ENCODE assay signal across 9 cellular contexts in the genomic region with DNA sequence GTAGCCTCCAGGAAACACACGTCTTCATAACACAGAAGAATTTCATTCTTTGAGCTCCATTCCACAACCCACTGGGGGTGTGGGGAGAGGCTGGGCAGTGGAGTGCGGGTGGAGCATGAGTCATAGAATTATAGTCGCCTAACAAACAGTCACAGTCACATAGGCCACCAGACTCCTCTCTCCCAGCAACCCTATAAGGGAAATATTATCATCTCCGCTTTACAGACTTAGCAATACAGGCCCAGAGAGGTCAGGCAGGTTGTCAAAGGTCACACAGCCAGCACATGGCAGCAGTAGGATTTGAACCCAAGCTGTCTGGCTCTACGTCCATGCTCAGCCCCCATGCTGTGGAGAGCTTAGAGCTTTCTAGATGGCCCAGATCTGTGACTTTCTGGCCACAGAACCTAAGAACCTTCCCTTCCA. TPM values are rescaled to one million over a fixed set of nuclear protein-coding genes. Genes with fewer than 3 reads are reported as not detected.
DNase-seq lines count a peak whose midpoint lies in the region; ATAC-seq and TF ChIP-seq lines count a peak whose summit lies in the region.
"Had no signal": no experiment of that assay in that cellular context is flagged by ENCODE, and none has a peak within 500 bp of the region (broad histone marks: within the 10 kb centered on the region; RNA-seq: fewer than 3 reads in every experiment).

No MANE protein-coding gene starts in this region.

- no peak for DNase-seq in GM23338 (ENCODE audit: low spot score)
- DNase-seq in SK-N-MC (ENCODE audit: low read depth, low spot score) = no peak
- DNase-seq in right atrium auricular region (ENCODE audit: low spot score) = no peak
- no peak for DNase-seq in G401 (ENCODE audit: low spot score)
- DNase-seq in DMS 273 (lab: John Stamatoyannopoulos, UW; ENCODE audit: unreplicated experiment) = no peak
- DNase-seq: NCI-H1417 treated with DMSO at 0.1 percent for 48 hours had no signal

- no peaks in the 10 kb centered on the region for H3K36me3 Mint-ChIP-seq in GM23338 (ENCODE audit: low read depth)
- no peaks in the 10 kb centered on the region for H3K36me3 Mint-ChIP-seq in stimulated activated memory B cell treated with anti-CD40 and anti-IgM and Interleukin-4, amounts not matched to agents 10 μg/mL and 1 μg/mL and 100 μg/mL, for 72 hours

- no peak overlapping the region for H3K4me3 Mint-ChIP-seq in GM23338
- H3K4me3 Mint-ChIP-seq in stimulated activated memory B cell treated with anti-CD40 and anti-IgM and Interleukin-4, amounts not matched to agents 10 μg/mL and 1 μg/mL and 100 μg/mL, for 72 hours = no peak overlapping the region

- ATAC-seq in GM23338 (no peak), HG03095 (IDR thresholded peaks at IDR 0.05; ENCODE audit: unreplicated experiment) (no peak), GM18861 (IDR thresholded peaks at IDR 0.05; ENCODE audit: unreplicated experiment) (no peak)
- ATAC-seq in stimulated activated memory B cell treated with anti-CD40 and anti-IgM and Interleukin-4, amounts not matched to agents 10 μg/mL and 1 μg/mL and 100 μg/mL, for 72 hours = no peak

- no peak overlapping the region for H3K9ac ChIP-seq in SK-N-MC (ENCODE audit: insufficient read length)

- peaks cover 10% of the 10 kb centered on the region for H3F3A ChIP-seq in GM23338 (replicated peaks; ENCODE audit: low read depth)

- H3K79me2 ChIP-seq in GM23338 (replicated peaks; ENCODE audit: insufficient read depth) = no peaks in the 10 kb centered on the region

- H3K4me1 ChIP-seq in GM23338 (ENCODE audit: insufficient read depth) (peaks cover 37% of the 10 kb centered on the region), right atrium auricular region (peaks cover 0 to 15% of the 10 kb centered on the region in 2 donors)

- H3K27me3 ChIP-seq in GM23338 (ENCODE audit: insufficient read depth) (no peaks in the 10 kb centered on the region), right atrium auricular region (no peaks in the 10 kb centered on the region)

- peak overlapping the region; percentile 1; the same call in 1 of the 2 replicates for H3K4me2 ChIP-seq in GM23338

- H4K20me1 ChIP-seq in GM23338 (replicated peaks; ENCODE audit: insufficient read depth) = no peaks in the 10 kb centered on the region

- TF ChIP-seq CTCF in GM23338 (conservative IDR thresholded peaks at IDR 0.05; ENCODE audit: low read depth in 2 of 2) (no peak), right atrium auricular region (IDR thresholded peaks at IDR 0.05) (no peak)

- H3K27me3 Mint-ChIP-seq in GM23338 (ENCODE audit: insufficient read depth, low read depth, poor library complexity) = peaks cover 18% of the 10 kb centered on the region
- H3K27me3 Mint-ChIP-seq in stimulated activated memory B cell treated with anti-CD40 and anti-IgM and Interleukin-4, amounts not matched to agents 10 μg/mL and 1 μg/mL and 100 μg/mL, for 72 hours = no peaks in the 10 kb centered on the region

- in situ Hi-C loops in G401 (cut with HindIII; ENCODE audit: low sequenced_read_pairs) = no loop called here

- H3K27ac ChIP-seq in GM23338 (ENCODE audit: low read depth) = no peak overlapping the region
- no peak overlapping the region; the same call in 1 of the 2 replicates for H3K27ac ChIP-seq in SK-N-MC
- peak overlapping the region; percentile 32 to 48 for H3K27ac ChIP-seq in right atrium auricular region

- H3K9me3 Mint-ChIP-seq in GM23338 = peaks cover 6% of the 10 kb centered on the region; the same call in 1 of the 3 replicates
- no peaks in the 10 kb centered on the region for H3K9me3 Mint-ChIP-seq in stimulated activated memory B cell treated with anti-CD40 and anti-IgM and Interleukin-4, amounts not matched to agents 10 μg/mL and 1 μg/mL and 100 μg/mL, for 72 hours

- peak overlapping the region; percentile 94 for H2AFZ ChIP-seq in GM23338

- H3K36me3 ChIP-seq in GM23338 (ENCODE audit: insufficient read depth) = no peaks in the 10 kb centered on the region
- H3K36me3 ChIP-seq in SK-N-MC (ENCODE audit: insufficient read depth, low read length) = no peaks in the 10 kb centered on the region
- no peaks in the 10 kb centered on the region for H3K36me3 ChIP-seq in right atrium auricular region

- no peaks in the 10 kb centered on the region for H3K9me2 ChIP-seq in GM23338 (ENCODE audit: insufficient read depth)

- H3K9me3 ChIP-seq in SK-N-MC (ENCODE audit: low read depth, low read length) = no peaks in the 10 kb centered on the region
- H3K9me3 ChIP-seq in right atrium auricular region = no peaks in the 10 kb centered on the region

- peaks cover 25% of the 10 kb centered on the region for H3K4me1 Mint-ChIP-seq in GM23338
- H3K4me1 Mint-ChIP-seq in stimulated activated memory B cell treated with anti-CD40 and anti-IgM and Interleukin-4, amounts not matched to agents 10 μg/mL and 1 μg/mL and 100 μg/mL, for 72 hours = peaks cover 10% of the 10 kb centered on the region

- peak overlapping the region; percentile 64; the same call in 1 of the 2 replicates for H3K27ac Mint-ChIP-seq in GM23338
- peak overlapping the region; percentile 45 for H3K27ac Mint-ChIP-seq in stimulated activated memory B cell treated with anti-CD40 and anti-IgM and Interleukin-4, amounts not matched to agents 10 μg/mL and 1 μg/mL and 100 μg/mL, for 72 hours

- no peak overlapping the region for H3K4me3 ChIP-seq in GM23338
- 0 out of 2 replicates have a peak overlapping the region, but pooled peaks have one; percentile 5 for H3K4me3 ChIP-seq in SK-N-MC
- H3K4me3 ChIP-seq in right atrium auricular region = no peak overlapping the region

TF ChIP-seq in GM23338, 12 proteins besides CTCF, POLR2A, EP300 and RAD21:
- TF ChIP-seq CREB1 (CRISPR knock-in tag; IDR thresholded peaks at IDR 0.05; ENCODE audit: low read depth) = no peak
- no peak for TF ChIP-seq ZNF331 (CRISPR knock-in tag; IDR thresholded peaks at IDR 0.05; ENCODE audit: low read depth)
- TF ChIP-seq, protein P1, sequence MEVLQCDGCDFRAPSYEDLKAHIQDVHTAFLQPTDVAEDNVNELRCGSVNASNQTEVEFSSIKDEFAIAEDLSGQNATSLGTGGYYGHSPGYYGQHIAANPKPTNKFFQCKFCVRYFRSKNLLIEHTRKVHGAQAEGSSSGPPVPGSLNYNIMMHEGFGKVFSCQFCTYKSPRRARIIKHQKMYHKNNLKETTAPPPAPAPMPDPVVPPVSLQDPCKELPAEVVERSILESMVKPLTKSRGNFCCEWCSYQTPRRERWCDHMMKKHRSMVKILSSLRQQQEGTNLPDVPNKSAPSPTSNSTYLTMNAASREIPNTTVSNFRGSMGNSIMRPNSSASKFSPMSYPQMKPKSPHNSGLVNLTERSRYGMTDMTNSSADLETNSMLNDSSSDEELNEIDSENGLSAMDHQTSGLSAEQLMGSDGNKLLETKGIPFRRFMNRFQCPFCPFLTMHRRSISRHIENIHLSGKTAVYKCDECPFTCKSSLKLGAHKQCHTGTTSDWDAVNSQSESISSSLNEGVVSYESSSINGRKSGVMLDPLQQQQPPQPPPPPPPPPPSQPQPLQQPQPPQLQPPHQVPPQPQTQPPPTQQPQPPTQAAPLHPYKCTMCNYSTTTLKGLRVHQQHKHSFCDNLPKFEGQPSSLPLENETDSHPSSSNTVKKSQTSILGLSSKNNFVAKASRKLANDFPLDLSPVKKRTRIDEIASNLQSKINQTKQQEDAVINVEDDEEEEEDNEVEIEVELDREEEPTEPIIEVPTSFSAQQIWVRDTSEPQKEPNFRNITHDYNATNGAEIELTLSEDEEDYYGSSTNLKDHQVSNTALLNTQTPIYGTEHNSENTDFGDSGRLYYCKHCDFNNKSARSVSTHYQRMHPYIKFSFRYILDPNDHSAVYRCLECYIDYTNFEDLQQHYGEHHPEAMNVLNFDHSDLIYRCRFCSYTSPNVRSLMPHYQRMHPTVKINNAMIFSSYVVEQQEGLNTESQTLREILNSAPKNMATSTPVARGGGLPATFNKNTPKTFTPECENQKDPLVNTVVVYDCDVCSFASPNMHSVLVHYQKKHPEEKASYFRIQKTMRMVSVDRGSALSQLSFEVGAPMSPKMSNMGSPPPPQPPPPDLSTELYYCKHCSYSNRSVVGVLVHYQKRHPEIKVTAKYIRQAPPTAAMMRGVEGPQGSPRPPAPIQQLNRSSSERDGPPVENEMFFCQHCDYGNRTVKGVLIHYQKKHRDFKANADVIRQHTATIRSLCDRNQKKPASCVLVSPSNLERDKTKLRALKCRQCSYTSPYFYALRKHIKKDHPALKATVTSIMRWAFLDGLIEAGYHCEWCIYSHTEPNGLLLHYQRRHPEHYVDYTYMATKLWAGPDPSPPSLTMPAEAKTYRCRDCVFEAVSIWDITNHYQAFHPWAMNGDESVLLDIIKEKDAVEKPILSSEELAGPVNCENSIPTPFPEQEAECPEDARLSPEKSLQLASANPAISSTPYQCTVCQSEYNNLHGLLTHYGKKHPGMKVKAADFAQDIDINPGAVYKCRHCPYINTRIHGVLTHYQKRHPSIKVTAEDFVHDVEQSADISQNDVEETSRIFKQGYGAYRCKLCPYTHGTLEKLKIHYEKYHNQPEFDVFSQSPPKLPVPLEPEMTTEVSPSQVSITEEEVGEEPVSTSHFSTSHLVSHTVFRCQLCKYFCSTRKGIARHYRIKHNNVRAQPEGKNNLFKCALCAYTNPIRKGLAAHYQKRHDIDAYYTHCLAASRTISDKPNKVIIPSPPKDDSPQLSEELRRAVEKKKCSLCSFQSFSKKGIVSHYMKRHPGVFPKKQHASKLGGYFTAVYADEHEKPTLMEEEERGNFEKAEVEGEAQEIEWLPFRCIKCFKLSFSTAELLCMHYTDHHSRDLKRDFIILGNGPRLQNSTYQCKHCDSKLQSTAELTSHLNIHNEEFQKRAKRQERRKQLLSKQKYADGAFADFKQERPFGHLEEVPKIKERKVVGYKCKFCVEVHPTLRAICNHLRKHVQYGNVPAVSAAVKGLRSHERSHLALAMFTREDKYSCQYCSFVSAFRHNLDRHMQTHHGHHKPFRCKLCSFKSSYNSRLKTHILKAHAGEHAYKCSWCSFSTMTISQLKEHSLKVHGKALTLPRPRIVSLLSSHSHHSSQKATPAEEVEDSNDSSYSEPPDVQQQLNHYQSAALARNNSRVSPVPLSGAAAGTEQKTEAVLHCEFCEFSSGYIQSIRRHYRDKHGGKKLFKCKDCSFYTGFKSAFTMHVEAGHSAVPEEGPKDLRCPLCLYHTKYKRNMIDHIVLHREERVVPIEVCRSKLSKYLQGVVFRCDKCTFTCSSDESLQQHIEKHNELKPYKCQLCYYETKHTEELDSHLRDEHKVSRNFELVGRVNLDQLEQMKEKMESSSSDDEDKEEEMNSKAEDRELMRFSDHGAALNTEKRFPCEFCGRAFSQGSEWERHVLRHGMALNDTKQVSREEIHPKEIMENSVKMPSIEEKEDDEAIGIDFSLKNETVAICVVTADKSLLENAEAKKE (CRISPR knock-in tag; IDR thresholded peaks at IDR 0.05) = no peak

RNA-seq across cellular contexts. Expression of a gene that starts 10.6 kb away (rescaled TPM):
- 131 and 139 TPM in 2 replicates for total RNA-seq in GM23338 (2014; rRNA removed; shearing (Covaris generic))
- 147 and 158 TPM in 2 replicates for polyA plus RNA-seq in GM23338 (2016; fragmentation: Nextera tagmentation; extraction: Ambion mirVana)
- 10 to 100 TPM; 48.1 to 50.7 TPM for total RNA-seq in right atrium auricular region
- 43.3 and 50.5 TPM in 2 replicates for total RNA-seq in G401 (2014; rRNA removed; shearing (Covaris generic))

Comparison
In these comparisons a context has a peak if more than half of its experiments do, and no peak if none do; other contexts are left out.
1. H3K27ac ChIP-seq: peak in right atrium auricular region (2 of 2); none in GM23338 (single experiment) and SK-N-MC (single experiment).